ENCODE assay signal across 11 cellular contexts in the genomic region with DNA sequence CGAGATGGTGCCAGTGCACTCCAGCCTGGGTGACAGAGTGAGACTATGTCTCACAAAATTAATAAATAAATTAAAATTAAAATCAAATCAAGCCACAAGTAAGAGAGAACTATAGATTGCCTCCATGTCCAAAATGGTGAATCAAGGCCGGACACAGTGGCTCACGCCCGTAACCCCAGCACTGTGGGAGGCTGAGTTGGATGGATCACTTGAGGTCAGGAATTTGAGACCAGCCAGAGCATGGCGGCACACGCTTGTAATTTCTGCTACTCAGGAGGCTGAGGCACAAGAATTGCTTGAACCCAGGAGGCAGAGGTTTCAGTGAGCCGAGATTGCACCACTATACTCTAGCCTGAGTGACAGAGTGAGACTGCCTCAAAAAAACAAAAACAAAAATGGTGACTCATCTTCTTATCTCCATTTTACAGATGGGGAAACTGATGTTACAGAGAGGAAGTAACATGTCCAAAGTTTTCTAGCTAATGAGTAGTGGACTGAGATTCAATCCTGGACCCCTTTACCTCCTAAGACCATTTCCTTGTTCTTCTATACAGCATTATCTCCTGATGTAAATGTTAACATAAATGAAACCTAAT.
DNase-seq lines count a peak whose midpoint lies in the region; ATAC-seq and TF ChIP-seq lines count a peak whose summit lies in the region.
"Had no signal": no experiment of that assay in that cellular context is flagged by ENCODE, and none has a peak within 500 bp of the region (broad histone marks: within the 10 kb centered on the region; RNA-seq: fewer than 3 reads in every experiment).

No MANE protein-coding gene starts in this region.

- peak; percentile 15 for DNase-seq in EH (ENCODE audit: low read depth)
- no peak for DNase-seq in RWPE2 (ENCODE audit: low spot score)
- DNase-seq in epithelial cell of prostate (ENCODE audit: low read depth, low spot score) = no peak
- DNase-seq in gastrocnemius medialis = no peak
- no peak for DNase-seq in GM10248 (ENCODE audit: extremely low spot score)
- no peak for DNase-seq in NOMO-1 (lab: John Stamatoyannopoulos, UW; ENCODE audit: unreplicated experiment in 2 of 2)
- DNase-seq: NCI-H1105 treated with DMSO at 0.1 percent for 48 hours had no signal

- in situ Hi-C loops in gastrocnemius medialis (cut with MboI; ENCODE audit: low sequenced_read_pairs in 4 of 4) = loop anchor here (10.0 to 25.0 kb wide), 3 partner anchors 99 to 309 kb away; a partner anchor contains a TSS

- CTCF ChIA-PET in GM10248 (lab: Yijun Ruan, JAX) = interaction anchor here (0.7 to 1.3 kb wide), 4 partner anchors 10 to 61 kb away, joined by 3 to 4 read pairs (median 4); no protein-coding TSS in a partner anchor

- H3K36me3 ChIP-seq in RWPE2 (ENCODE audit: low read depth) = no peaks in the 10 kb centered on the region
- H3K36me3 ChIP-seq in gastrocnemius medialis = no peaks in the 10 kb centered on the region
- H3K36me3 ChIP-seq: right atrium auricular region had no signal

- H3K4me1 ChIP-seq in RWPE2 (ENCODE audit: insufficient read depth, poor library complexity, severe bottlenecking) = peaks cover 10% of the 10 kb centered on the region
- peaks cover 52% of the 10 kb centered on the region in 2 donors for H3K4me1 ChIP-seq in gastrocnemius medialis

- H3K27ac ChIP-seq in RWPE2 (ENCODE audit: poor library complexity, severe bottlenecking) (peak overlapping the region; percentile 59), epithelial cell of prostate (peak overlapping the region; percentile 53), gastrocnemius medialis (peak overlapping the region; percentile 77 to 84 (median 78))
- H3K27ac ChIP-seq: VCaP had no signal

- H3K27me3 ChIP-seq in RWPE2 (ENCODE audit: insufficient read depth, poor library complexity, severe bottlenecking) (no peaks in the 10 kb centered on the region), gastrocnemius medialis (no peaks in the 10 kb centered on the region)
- H3K27me3 ChIP-seq: right atrium auricular region had no signal

- TF ChIP-seq POLR2A in gastrocnemius medialis (IDR thresholded peaks at IDR 0.05) = no peak

- TF ChIP-seq CTCF in RWPE2 (IDR thresholded peaks at IDR 0.05; ENCODE audit: poor library complexity, severe bottlenecking) (no peak), gastrocnemius medialis (IDR thresholded peaks at IDR 0.05 in 4 of 5, conservative IDR thresholded peaks at IDR 0.05 in 1 of 5) (no peak), GM10248 (IDR thresholded peaks at IDR 0.05; ENCODE audit: control extremely low read depth, extremely low read depth, low read depth, missing control alignments) (no peak)

- POLR2A ChIA-PET in GM10248 (lab: Yijun Ruan, JAX) = no interaction called here

- H3K4me3 ChIP-seq in RWPE2 (ENCODE audit: severe bottlenecking) = no peak overlapping the region
- H3K4me3 ChIP-seq in gastrocnemius medialis = no peak overlapping the region

- intact Hi-C loops in gastrocnemius medialis (cut with DNase I; ENCODE audit: low total_unique reads) = no loop called here

- ATAC-seq in RWPE2 (ENCODE audit: low read depth) = no peak
- ATAC-seq in gastrocnemius medialis = no peak
- no peak for ATAC-seq in GM19035 (IDR thresholded peaks at IDR 0.05; ENCODE audit: unreplicated experiment)
- no peak for ATAC-seq in GM18511 (IDR thresholded peaks at IDR 0.05; ENCODE audit: unreplicated experiment)

- H3K9me3 ChIP-seq in RWPE2 (ENCODE audit: severe bottlenecking) (no peaks in the 10 kb centered on the region), gastrocnemius medialis (no peaks in the 10 kb centered on the region)
- H3K9me3 ChIP-seq: right atrium auricular region had no signal
